In the genomic region with DNA sequence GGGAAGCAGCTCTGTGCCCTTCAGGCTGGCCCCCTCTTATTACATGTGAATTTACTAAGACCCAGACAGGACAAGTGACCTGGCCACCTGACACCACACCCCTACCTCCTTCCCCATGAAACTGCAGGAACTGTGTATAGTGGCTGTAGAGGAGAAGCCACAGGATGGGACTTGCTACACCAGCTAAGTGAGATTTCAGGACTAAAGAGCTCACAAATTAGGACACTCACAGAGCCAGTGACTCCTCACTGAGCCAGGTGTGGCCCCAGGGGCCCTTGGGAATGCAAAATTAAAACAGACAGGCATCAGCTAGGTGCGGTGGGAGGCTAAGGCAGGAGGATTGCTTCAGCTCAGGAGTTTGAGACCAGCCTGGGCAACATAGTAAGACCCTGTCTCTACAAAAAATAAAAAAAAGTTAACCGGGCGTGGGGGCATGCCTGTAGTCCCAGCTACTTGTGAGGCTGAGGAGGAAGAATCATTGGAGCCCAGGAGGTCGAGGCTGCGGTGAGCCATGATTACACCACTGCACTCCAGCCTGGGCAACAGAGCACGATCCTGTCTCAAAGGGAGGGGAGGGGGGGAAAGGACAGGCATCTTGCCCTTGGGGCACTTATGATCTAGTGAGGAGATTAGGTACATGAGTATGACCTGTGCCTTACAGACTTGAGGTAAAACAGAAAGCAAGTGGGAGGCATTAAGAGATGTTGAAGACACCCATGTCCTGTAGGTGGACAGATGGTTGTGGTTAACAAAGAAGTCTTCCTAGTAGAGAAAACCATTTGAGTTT, we compare ENCODE assay signal across 1 cellular context.
TF ChIP-seq lines count a peak whose summit lies in the region.

No MANE protein-coding gene starts in this region.

TF ChIP-seq in GM12878, 131 proteins besides CTCF, POLR2A, EP300 and RAD21:
- TF ChIP-seq RUNX3 (IDR thresholded peaks at IDR 0.05; ENCODE audit: low read length) (peak; percentile 18; the same call in 1 of the 2 replicates), TAF1 (IDR thresholded peaks at IDR 0.05; ENCODE audit: borderline replicate concordance, low read depth, low read length) (no peak)
